ENCODE assay signal across 10 cellular contexts in genomic region chr5:78760411-78761169, GRCh38.
DNase-seq lines count a peak whose midpoint lies in the region; TF ChIP-seq lines count a peak whose summit lies in the region.
"Had no signal": no experiment of that assay in that cellular context is flagged by ENCODE, and none has a peak within 500 bp of the region (broad histone marks: within the 10 kb centered on the region; RNA-seq: fewer than 3 reads in every experiment).

No MANE protein-coding gene starts in this region.

- H3K27me3 ChIP-seq in neutrophil, result no peaks in the 10 kb centered on the region
- H3K27me3 ChIP-seq: ascending aorta, heart left ventricle had no signal

- H3K36me3 ChIP-seq in neutrophil, result no peaks in the 10 kb centered on the region
- H3K36me3 ChIP-seq: ascending aorta, heart left ventricle had no signal

- DNase-seq in GM10266 (ENCODE audit: extremely low spot score), result no peak
- DNase-seq in MV-4-11 (lab: John Stamatoyannopoulos, UW), result peak; percentile 94
- DNase-seq in cardiac fibroblast (ENCODE audit: low read depth in 2 of 2), result no peak
- DNase-seq in activated naive CD4-positive, alpha-beta T cell treated with Interleukin-2 at 50 U/mL for 16 hours, result no peak
- no peak for DNase-seq in 8988T
- no peak for DNase-seq in T-helper 1 cell
- no peak for DNase-seq in superior temporal gyrus (ENCODE audit: extremely low spot score)
- DNase-seq: heart left ventricle had no signal

- peak; percentile 35 for TF ChIP-seq CTCF in GM10266 (IDR thresholded peaks at IDR 0.05; ENCODE audit: control insufficient read depth, insufficient read depth, low read depth, missing control alignments)
- TF ChIP-seq CTCF in cardiac fibroblast (IDR thresholded peaks at IDR 0.05; ENCODE audit: low read depth, low read length), result peak; percentile 39
- no peak for TF ChIP-seq CTCF in neutrophil (IDR thresholded peaks at IDR 0.05)

- H3K27ac ChIP-seq in neutrophil, result peak overlapping the region; percentile 70
- H3K27ac ChIP-seq: ascending aorta had no signal

- H3K4me3 ChIP-seq in cardiac fibroblast (replicated peaks in 1 of 2; ENCODE audit: low read depth in 2 of 2, low read length in 2 of 2), result no peak overlapping the region
- H3K4me3 ChIP-seq in neutrophil (ENCODE audit: low read depth in 1 of 2, low read length in 1 of 2), result no peak overlapping the region
- H3K4me3 ChIP-seq: ascending aorta, heart left ventricle had no signal

- peaks cover 33 to 42% of the 10 kb centered on the region in 2 experiments for H3K4me1 ChIP-seq in neutrophil (ENCODE audit: control insufficient read depth in 1 of 2, insufficient read depth in 1 of 2, low read depth in 1 of 2, low read length in 1 of 2)
- H3K4me1 ChIP-seq: ascending aorta had no signal

- no peaks in the 10 kb centered on the region for H3K9me3 ChIP-seq in neutrophil
- H3K9me3 ChIP-seq: ascending aorta, heart left ventricle had no signal
